In the genomic region with DNA sequence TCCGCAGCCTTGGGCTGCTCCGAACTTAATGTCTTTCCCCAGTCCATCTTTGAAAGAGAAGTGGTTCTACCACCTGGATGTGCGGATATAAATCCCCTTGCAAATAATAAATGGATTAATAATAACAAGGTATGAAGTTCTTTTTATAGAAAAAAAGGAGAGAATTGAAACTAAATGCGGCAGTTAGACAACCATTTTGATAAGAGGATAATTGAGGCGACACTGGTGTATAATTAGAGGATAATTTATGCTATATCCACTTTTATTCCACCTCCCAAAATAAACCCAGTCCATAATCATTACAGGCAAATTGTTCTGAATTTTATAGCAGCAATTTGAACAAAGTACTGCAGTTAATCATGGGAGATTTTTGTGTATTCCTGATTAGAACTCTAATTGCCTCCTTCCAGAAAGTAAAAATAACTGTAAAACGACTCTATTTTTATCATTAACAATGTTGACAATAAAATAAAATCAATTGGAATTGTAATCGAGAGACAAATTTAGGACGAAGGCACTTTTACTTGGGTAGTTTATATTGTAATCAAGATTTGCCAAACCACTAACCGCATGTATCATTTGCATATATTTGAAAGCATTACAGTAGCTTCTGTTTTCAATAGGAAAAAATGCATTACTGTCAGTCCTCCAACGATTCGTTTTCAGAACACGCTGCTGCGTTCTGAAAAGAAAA, we compare ENCODE assay signal across 14 cellular contexts. TPM values are rescaled to one million over a fixed set of nuclear protein-coding genes. Genes with fewer than 3 reads are reported as not detected.
DNase-seq lines count a peak whose midpoint lies in the region; ATAC-seq and TF ChIP-seq lines count a peak whose summit lies in the region.
"Had no signal": no experiment of that assay in that cellular context is flagged by ENCODE, and none has a peak within 500 bp of the region (broad histone marks: within the 10 kb centered on the region; RNA-seq: fewer than 3 reads in every experiment).

No MANE protein-coding gene starts in this region.

- in situ Hi-C loops in GM23248 (cut with MboI), result no loop called here

- H3K9me2 ChIP-seq in GM23248 (ENCODE audit: insufficient read depth), result no peaks in the 10 kb centered on the region

- H3K9me3 Mint-ChIP-seq in mesothelial cell of epicardium, result no peaks in the 10 kb centered on the region

- H3K36me3 Mint-ChIP-seq in mesothelial cell of epicardium, result peaks cover 12% of the 10 kb centered on the region

- H3K4me3 ChIP-seq in BE2C (ENCODE audit: low read depth, low read length) (peak overlapping the region; percentile 80), HEK293 (ENCODE audit: low read depth, low read length) (no peak overlapping the region), SJSA1 (peak overlapping the region; percentile 76), GM23248 (no peak overlapping the region)

- H3K4me2 ChIP-seq in GM23248 (ENCODE audit: unreplicated experiment), result no peak overlapping the region

- H4K20me1 ChIP-seq in GM23248 (ENCODE audit: insufficient read depth), result no peaks in the 10 kb centered on the region

- H3K36me3 ChIP-seq in BE2C, result 0 out of 2 replicates have a peak, but pooled peaks cover 3% of the 10 kb centered on the region
- H3K36me3 ChIP-seq in HEK293 (ENCODE audit: control insufficient read depth in 2 of 2, insufficient read depth in 1 of 2, low read length in 2 of 2), result peaks cover 4 to 5% of the 10 kb centered on the region in 2 experiments; a peak in 2 of 3 replicates
- peaks cover 24% of the 10 kb centered on the region for H3K36me3 ChIP-seq in SJSA1
- H3K36me3 ChIP-seq in GM23248 (ENCODE audit: low read depth), result no peaks in the 10 kb centered on the region

- H3K27me3 Mint-ChIP-seq in mesothelial cell of epicardium (ENCODE audit: low read depth), result peaks cover 92% of the 10 kb centered on the region

- DNase-seq in BE2C, result no peak
- no peak for DNase-seq in SJSA1 (ENCODE audit: low read depth in 1 of 2, low spot score in 2 of 2)
- DNase-seq in mesothelial cell of epicardium (ENCODE audit: low spot score in 2 of 2, unreplicated experiment in 2 of 2), result no peak
- DNase-seq in activated CD4-positive, alpha-beta T cell treated with anti-CD3 and anti-CD28 coated beads for 4 hours, result no peak
- DNase-seq in GM23248, result no peak
- DNase-seq: activated gamma-delta T cell treated with Interleukin-2 at 50 U/mL for 16 hours had no signal

- CTCF ChIA-PET in HEK293 (lab: Yijun Ruan, JAX), result interaction anchor here (0.7 to 4.8 kb wide), 2 partner anchors 11 to 930 kb away, joined by 4 to 19 read pairs; no protein-coding TSS in a partner anchor

- H3K79me2 ChIP-seq in GM23248 (ENCODE audit: insufficient read depth), result no peaks in the 10 kb centered on the region

- no peak overlapping the region for H2AFZ ChIP-seq in GM23248

- H3F3A ChIP-seq in GM23248 (ENCODE audit: insufficient read depth), result no peaks in the 10 kb centered on the region

- POLR2A ChIA-PET in HEK293 (lab: Yijun Ruan, JAX), result interaction anchor here (0.5 to 2.9 kb wide), 7 partner anchors 9 to 1860 kb away, joined by 3 to 44 read pairs (median 4); no protein-coding TSS in a partner anchor

- H3K27ac ChIP-seq in HEK293 (ENCODE audit: extremely low read depth, low read depth, low read length), result no peak overlapping the region; the same call in 1 of the 2 replicates
- H3K27ac ChIP-seq in SJSA1, result peak overlapping the region; percentile 48
- no peak overlapping the region for H3K27ac ChIP-seq in GM23248

- no peaks in the 10 kb centered on the region for H3K9me3 ChIP-seq in BE2C
- no peaks in the 10 kb centered on the region for H3K9me3 ChIP-seq in HEK293 (ENCODE audit: control insufficient read depth, insufficient read depth, low read depth, low read length)
- H3K9me3 ChIP-seq in SJSA1 (replicated peaks), result no peaks in the 10 kb centered on the region
- no peaks in the 10 kb centered on the region for H3K9me3 ChIP-seq in GM23248 (ENCODE audit: low read depth)

- H3K27ac Mint-ChIP-seq in mesothelial cell of epicardium, result no peak overlapping the region
- H3K27ac Mint-ChIP-seq: activated CD8-positive, alpha-beta T cell treated with anti-CD3 and anti-CD28 coated beads, Interleukin-2, amount 10 ng/mL, durations not matched to agents 7 days and 5 days had no signal

- H3K4me1 ChIP-seq in BE2C, result no peaks in the 10 kb centered on the region
- H3K4me1 ChIP-seq in HEK293 (ENCODE audit: control insufficient read depth, insufficient read depth, low read length), result peaks cover 3% of the 10 kb centered on the region; the same call in 1 of the 2 replicates
- H3K4me1 ChIP-seq in SJSA1 (replicated peaks), result peaks cover 19% of the 10 kb centered on the region
- H3K4me1 ChIP-seq in GM23248 (ENCODE audit: insufficient read depth), result no peaks in the 10 kb centered on the region

- TF ChIP-seq CTCF in BE2C (IDR thresholded peaks at IDR 0.05; ENCODE audit: low read depth, low read length) (no peak), HEK293 (tag by site-specific recombination; IDR thresholded peaks at IDR 0.05) (no peak), mesothelial cell of epicardium (IDR thresholded peaks at IDR 0.05; ENCODE audit: unreplicated experiment) (no peak)

- no peak for ATAC-seq in HG03432 (IDR thresholded peaks at IDR 0.05; ENCODE audit: unreplicated experiment)
- no peak for ATAC-seq in HG02884 (IDR thresholded peaks at IDR 0.05; ENCODE audit: unreplicated experiment)

- H3K9ac ChIP-seq in GM23248, result no peak overlapping the region

- peak overlapping the region; percentile 82 for H3K4me3 Mint-ChIP-seq in mesothelial cell of epicardium

- no peaks in the 10 kb centered on the region for H3K27me3 ChIP-seq in BE2C
- no peaks in the 10 kb centered on the region for H3K27me3 ChIP-seq in SJSA1 (replicated peaks)
- peaks cover 94% of the 10 kb centered on the region for H3K27me3 ChIP-seq in GM23248 (replicated peaks; ENCODE audit: insufficient read depth)

- peaks cover 36% of the 10 kb centered on the region for H3K4me1 Mint-ChIP-seq in mesothelial cell of epicardium

- WGBS in GM23248 (ENCODE audit: low coverage in 1 of 2, low lambda C conversion rate in 2 of 2, missing lambda C conversion rate in 2 of 2), 2 experiments, result 6% methylated on average over 13 of the region's 13 CpGs

TF ChIP-seq in HEK293, 187 proteins besides CTCF, POLR2A, EP300 and RAD21:
- TF ChIP-seq ZNF660 (tag by site-specific recombination; IDR thresholded peaks at IDR 0.05) (no peak), ZNF843 (tag by site-specific recombination; IDR thresholded peaks at IDR 0.05) (0 out of 2 replicates have a peak, but pooled peaks have one; percentile 19)
- TF ChIP-seq, protein P1, sequence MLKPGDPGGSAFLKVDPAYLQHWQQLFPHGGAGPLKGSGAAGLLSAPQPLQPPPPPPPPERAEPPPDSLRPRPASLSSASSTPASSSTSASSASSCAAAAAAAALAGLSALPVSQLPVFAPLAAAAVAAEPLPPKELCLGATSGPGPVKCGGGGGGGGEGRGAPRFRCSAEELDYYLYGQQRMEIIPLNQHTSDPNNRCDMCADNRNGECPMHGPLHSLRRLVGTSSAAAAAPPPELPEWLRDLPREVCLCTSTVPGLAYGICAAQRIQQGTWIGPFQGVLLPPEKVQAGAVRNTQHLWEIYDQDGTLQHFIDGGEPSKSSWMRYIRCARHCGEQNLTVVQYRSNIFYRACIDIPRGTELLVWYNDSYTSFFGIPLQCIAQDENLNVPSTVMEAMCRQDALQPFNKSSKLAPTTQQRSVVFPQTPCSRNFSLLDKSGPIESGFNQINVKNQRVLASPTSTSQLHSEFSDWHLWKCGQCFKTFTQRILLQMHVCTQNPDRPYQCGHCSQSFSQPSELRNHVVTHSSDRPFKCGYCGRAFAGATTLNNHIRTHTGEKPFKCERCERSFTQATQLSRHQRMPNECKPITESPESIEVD (tag by site-specific recombination; IDR thresholded peaks at IDR 0.05), result peak; percentile 58

RNA-seq across cellular contexts. Expression of a gene that starts 1.0 kb away (rescaled TPM):
- polyA plus RNA-seq in BE2C (2012; ENCODE audit: insufficient read depth, insufficient read length, low read depth), result 20.5 TPM
- total RNA-seq in SJSA1 (2014; rRNA removed; shearing (Covaris generic)), result 1.8 and 3.3 TPM in 2 replicates
- 10.4 to 11.1 TPM (median 10.9 TPM) in 3 replicates for total RNA-seq in mesothelial cell of epicardium
- not detected in 2 replicates for total RNA-seq in GM23248 (2014; rRNA removed; shearing (Covaris generic))
- polyA plus RNA-seq in GM23248 (2016; fragmentation: Nextera tagmentation; extraction: Ambion mirVana), result not detected in 2 replicates
- total RNA-seq: activated CD8-positive, alpha-beta T cell treated with anti-CD3 and anti-CD28 coated beads, Interleukin-2, amount 10 ng/mL, durations not matched to agents 7 days and 5 days; cardiac septum; epithelial cell of proximal tubule; liver; skeletal muscle tissue had no signal
- polyA plus RNA-seq: liver had no signal

RNA-seq across cellular contexts. Expression of a gene that starts 20.2 kb away (rescaled TPM):
- 6.2 TPM for polyA plus RNA-seq in BE2C (2012; ENCODE audit: insufficient read depth, insufficient read length, low read depth)
- 2.3 and 3.6 TPM in 2 replicates for total RNA-seq in SJSA1 (2014; rRNA removed; shearing (Covaris generic))
- 33.4 to 36.9 TPM (median 34.3 TPM) in 3 replicates for total RNA-seq in mesothelial cell of epicardium
- not detected in 2 replicates for total RNA-seq in GM23248 (2014; rRNA removed; shearing (Covaris generic))
- polyA plus RNA-seq in GM23248 (2016; fragmentation: Nextera tagmentation; extraction: Ambion mirVana), result not detected in 2 replicates
- total RNA-seq: activated CD8-positive, alpha-beta T cell treated with anti-CD3 and anti-CD28 coated beads, Interleukin-2, amount 10 ng/mL, durations not matched to agents 7 days and 5 days; epithelial cell of proximal tubule; liver; skeletal muscle tissue had no signal
- polyA plus RNA-seq: liver had no signal

Comparison
In these comparisons a context has a peak if more than half of its experiments do, and no peak if none do; other contexts are left out.
1. H3K4me3 ChIP-seq: peak in BE2C (single experiment) and SJSA1 (single experiment); none in HEK293 (single experiment) and GM23248 (single experiment).